ENCODE assay signal across 15 cellular contexts in genomic region chr9:13758876-13759275, GRCh38.
DNase-seq lines count a peak whose midpoint lies in the region; ATAC-seq and TF ChIP-seq lines count a peak whose summit lies in the region.
"Had no signal": no experiment of that assay in that cellular context is flagged by ENCODE, and none has a peak within 500 bp of the region (broad histone marks: within the 10 kb centered on the region; RNA-seq: fewer than 3 reads in every experiment).

No MANE protein-coding gene starts in this region.

- ATAC-seq in GM19455 (IDR thresholded peaks at IDR 0.05; ENCODE audit: unreplicated experiment) (no peak), HG03135 (IDR thresholded peaks at IDR 0.05; ENCODE audit: unreplicated experiment) (no peak)

- H3K79me2 ChIP-seq in hepatocyte: no peaks in the 10 kb centered on the region

- no peak overlapping the region for H3K4me3 ChIP-seq in BLaER1 treated with 17β-estradiol and CSF1 and Interleukin-3, amounts not matched to agents 10 nM and 100 nM
- no peak overlapping the region for H3K4me3 ChIP-seq in left ventricle myocardium inferior
- no peak overlapping the region for H3K4me3 ChIP-seq in hepatocyte

- H3K9me3 ChIP-seq in BLaER1 treated with 17β-estradiol and CSF1 and Interleukin-3, amounts not matched to agents 10 nM and 100 nM (replicated peaks in 1 of 11): no peaks in the 10 kb centered on the region
- H3K9me3 ChIP-seq in left ventricle myocardium inferior (replicated peaks) (no peaks in the 10 kb centered on the region), hepatocyte (ENCODE audit: low read depth) (no peaks in the 10 kb centered on the region)

- H2AFZ ChIP-seq in hepatocyte: no peak overlapping the region

- no peaks in the 10 kb centered on the region for H3K27me3 ChIP-seq in BLaER1 treated with 17β-estradiol and CSF1 and Interleukin-3, amounts not matched to agents 10 nM and 100 nM
- no peaks in the 10 kb centered on the region for H3K27me3 ChIP-seq in left ventricle myocardium inferior (ENCODE audit: low read depth)
- H3K27me3 ChIP-seq in hepatocyte: no peaks in the 10 kb centered on the region

- no peak overlapping the region for H3K9ac ChIP-seq in BLaER1 treated with 17β-estradiol and CSF1 and Interleukin-3, amounts not matched to agents 10 nM and 100 nM
- H3K9ac ChIP-seq: KMS-11 had no signal

- H3K9me2 ChIP-seq in hepatocyte (replicated peaks; ENCODE audit: insufficient read depth): no peaks in the 10 kb centered on the region

- peaks cover 0 to 22% (median 15%) of the 10 kb centered on the region in 10 experiments; a peak in 12 of 20 replicates for H3K4me1 ChIP-seq in BLaER1 treated with 17β-estradiol and CSF1 and Interleukin-3, amounts not matched to agents 10 nM and 100 nM
- H3K4me1 ChIP-seq in left ventricle myocardium inferior: peaks cover 4% of the 10 kb centered on the region
- H3K4me1 ChIP-seq in hepatocyte (ENCODE audit: insufficient read depth): no peaks in the 10 kb centered on the region

- H3K4me2 ChIP-seq in BLaER1 treated with 17β-estradiol and CSF1 and Interleukin-3, amounts not matched to agents 10 nM and 100 nM: peak overlapping the region in 8 of 11 experiments; percentile 22 to 63 (median 50); a peak in 13 of 22 replicates
- no peak overlapping the region for H3K4me2 ChIP-seq in hepatocyte
- H3K4me2 ChIP-seq: KMS-11 had no signal

- TF ChIP-seq CTCF in left ventricle myocardium inferior (IDR thresholded peaks at IDR 0.05; ENCODE audit: borderline replicate concordance) (no peak), hepatocyte (IDR thresholded peaks at IDR 0.05; ENCODE audit: poor library complexity) (no peak)

- H3K36me3 ChIP-seq in BLaER1 treated with 17β-estradiol and CSF1 and Interleukin-3, amounts not matched to agents 10 nM and 100 nM: no peaks in the 10 kb centered on the region
- H3K36me3 ChIP-seq in left ventricle myocardium inferior (no peaks in the 10 kb centered on the region), hepatocyte (replicated peaks; ENCODE audit: insufficient read depth, low read depth) (no peaks in the 10 kb centered on the region)

- H3K27ac ChIP-seq in BLaER1 treated with 17β-estradiol and CSF1 and Interleukin-3, amounts not matched to agents 10 nM and 100 nM: peak overlapping the region in 2 of 11 experiments; percentile 39 to 52; a peak in 4 of 22 replicates
- no peak overlapping the region for H3K27ac ChIP-seq in left ventricle myocardium inferior (replicated peaks)
- H3K27ac ChIP-seq in hepatocyte: no peak overlapping the region
- H3K27ac ChIP-seq: HL-60, KMS-11 had no signal

- DNase-seq in NCI-H446 (lab: John Stamatoyannopoulos, UW) (peak; percentile 100), left ventricle myocardium inferior (peak; percentile 54), retina (peak; percentile 33), hepatocyte (ENCODE audit: low spot score) (no peak)
- DNase-seq: AML-193; CD4-positive, alpha-beta memory T cell; HFFc6; MM.1S; NCI-H2029 treated with DMSO at 0.1 percent for 48 hours; NCI-H526 treated with DMSO at 0.1 percent for 48 hours had no signal

- H4K20me1 ChIP-seq in BLaER1 treated with 17β-estradiol and CSF1 and Interleukin-3, amounts not matched to agents 10 nM and 100 nM: no peaks in the 10 kb centered on the region
- H4K20me1 ChIP-seq in hepatocyte (ENCODE audit: insufficient read depth, poor library complexity, severe bottlenecking): no peaks in the 10 kb centered on the region

- intact Hi-C loops in left ventricle myocardium inferior (cut with micrococcal nuclease): no loop called here

- 89% methylated on average over 9 of the region's 9 CpGs for WGBS in hepatocyte (ENCODE audit: low lambda C conversion rate, missing lambda C conversion rate)
